Comparison of ENCODE assay signal across 8 cellular contexts in the genomic region with DNA sequence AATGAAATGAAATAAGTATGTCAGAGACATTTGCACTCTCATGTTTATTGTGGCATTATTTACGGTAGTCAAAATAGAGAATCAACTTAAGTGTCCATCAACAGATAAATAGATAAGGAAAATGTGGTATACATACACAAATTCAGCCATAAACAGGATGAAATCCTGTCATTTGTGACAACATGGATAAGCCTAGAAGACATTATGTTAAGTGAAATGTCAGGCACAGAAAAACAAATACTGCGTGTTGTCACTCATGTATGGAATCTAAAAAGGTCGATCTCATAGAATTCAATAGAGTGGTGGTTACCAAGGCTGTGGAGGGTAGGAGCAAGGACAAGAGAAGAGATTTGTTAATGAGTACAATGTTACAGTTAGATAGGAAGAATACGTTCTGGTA.
"Had no signal": no experiment of that assay in that cellular context is flagged by ENCODE, and none has a peak within 500 bp of the region (broad histone marks: within the 10 kb centered on the region; RNA-seq: fewer than 3 reads in every experiment).

No MANE protein-coding gene starts in this region.

- DNase-seq: GDM1, GF-D8 had no signal

- ATAC-seq: GM12878 had no signal

- FAIRE-seq: G401.6, GM12878, GM12891, GM12892, GM18507, GM19239 had no signal

- H3K4me3 ChIP-seq: GM12878 had no signal
